In the genomic region with DNA sequence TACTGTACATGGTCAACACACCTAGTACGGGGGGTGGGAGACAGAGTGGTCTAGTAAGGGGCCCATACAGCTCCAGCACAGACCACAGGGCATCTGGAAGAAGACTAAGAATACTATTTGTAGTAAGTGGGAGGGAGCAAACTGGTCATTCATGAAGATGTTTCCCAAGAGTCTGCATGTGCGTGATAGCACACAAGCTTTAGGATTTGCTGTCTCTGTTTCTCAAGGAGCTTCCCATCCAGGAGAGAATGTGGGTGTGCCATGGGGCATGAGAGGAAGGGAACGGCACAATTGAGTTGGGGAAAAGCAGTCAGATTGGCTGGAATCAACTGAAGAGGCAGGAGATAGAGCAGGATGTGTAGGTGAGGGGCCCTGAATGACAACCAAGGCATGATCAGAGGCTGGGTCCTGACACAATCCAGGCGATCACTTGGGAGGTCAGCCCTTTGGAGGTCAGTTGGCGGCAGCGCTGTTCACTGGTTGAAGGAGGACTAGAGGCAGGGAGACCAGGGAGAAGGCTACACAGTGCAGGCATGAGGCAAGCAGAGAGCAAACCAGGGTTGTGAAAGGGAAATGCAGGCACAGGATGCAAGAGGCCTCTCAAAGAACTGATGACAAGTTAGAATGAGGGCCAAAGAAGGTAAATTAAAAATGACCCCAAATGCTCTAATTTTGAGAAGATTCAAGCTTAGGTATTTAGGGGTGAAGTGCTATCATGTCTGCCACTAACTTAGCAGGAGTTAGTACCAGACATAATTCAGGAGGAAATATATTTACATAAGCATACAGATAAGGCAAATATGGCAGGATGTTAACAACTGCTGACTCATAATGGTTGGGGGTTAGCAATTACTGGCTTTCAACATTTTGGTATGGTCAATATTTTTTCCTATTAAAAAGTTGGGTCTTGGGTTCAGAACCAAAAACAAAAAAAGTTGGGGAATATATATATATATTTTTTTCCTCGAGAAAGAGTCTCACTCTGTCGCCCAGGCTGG, we compare ENCODE assay signal across 1 cellular context.
TF ChIP-seq lines count a peak whose summit lies in the region.

No MANE protein-coding gene starts in this region.

TF ChIP-seq in H1, 55 proteins besides CTCF, POLR2A, EP300 and RAD21:
- TF ChIP-seq KDM5A (IDR thresholded peaks at IDR 0.05; ENCODE audit: low read length): no peak
- TF ChIP-seq NRF1 (IDR thresholded peaks at IDR 0.05; ENCODE audit: low read depth, low read length): no peak
